In genomic region chr20:1466211-1467081, GRCh38 we compare ENCODE assay signal across 8 cellular contexts.
DNase-seq lines count a peak whose midpoint lies in the region; ATAC-seq lines count a peak whose summit lies in the region.

TSS of gene NSFL1C (minus strand) at chr20:1466849. CDS start at chr20:1466824, 25 bp downstream.

- peak within 1 kb of the TSS; percentile 83 for H3K4me3 Mint-ChIP-seq in memory B cell

- peaks cover 2% of the 10 kb centered on the region for H3K36me3 Mint-ChIP-seq in memory B cell

- peak within 1 kb of the TSS; percentile 87 for H3K27ac ChIP-seq in effector memory CD4-positive, alpha-beta T cell (ENCODE audit: insufficient read depth, low read length, poor library complexity, severe bottlenecking)

- H3K4me1 ChIP-seq in effector memory CD4-positive, alpha-beta T cell (ENCODE audit: control insufficient read depth, insufficient read depth, low read length, poor library complexity, severe bottlenecking), result peaks cover 22% of the 10 kb centered on the region

- H3K9me3 Mint-ChIP-seq in memory B cell, result no peaks in the 10 kb centered on the region

- peaks cover 14% of the 10 kb centered on the region for H3K36me3 ChIP-seq in effector memory CD4-positive, alpha-beta T cell (ENCODE audit: control insufficient read depth, insufficient read depth, low read length)

- peak within 1 kb of the TSS; percentile 78 for H3K27ac Mint-ChIP-seq in memory B cell

- no peaks in the 10 kb centered on the region for H3K27me3 ChIP-seq in effector memory CD4-positive, alpha-beta T cell (replicated peaks; ENCODE audit: control insufficient read depth, insufficient read depth, low read length, poor library complexity, severe bottlenecking)

- H3K27me3 Mint-ChIP-seq in memory B cell, result no peaks in the 10 kb centered on the region

- H3K9me3 ChIP-seq in effector memory CD4-positive, alpha-beta T cell (ENCODE audit: control insufficient read depth, low read length), result no peaks in the 10 kb centered on the region

- ATAC-seq in GM19467 (IDR thresholded peaks at IDR 0.05; ENCODE audit: unreplicated experiment), result peak; percentile 84
- peak; percentile 88 for ATAC-seq in memory B cell (ENCODE audit: low read depth)

- DNase-seq in CMK (ENCODE audit: low read depth), result peak; percentile 96
- DNase-seq in HS-5 (ENCODE audit: low read depth), result peak; percentile 65
- peak; percentile 71 for DNase-seq in NK-92 (lab: John Stamatoyannopoulos, UW; ENCODE audit: unreplicated experiment)
- DNase-seq in activated CD8-positive, alpha-beta memory T cell treated with anti-CD3 and anti-CD28 coated beads for 24 hours, result peak; percentile 99
- peak; percentile 94 to 95 (median 94) for DNase-seq in effector memory CD4-positive, alpha-beta T cell
- DNase-seq in memory B cell (ENCODE audit: low spot score in 2 of 2), result peak; percentile 98 to 99
- DNase-seq in stimulated activated CD8-positive, alpha-beta memory T cell treated with anti-CD3 and anti-CD28 coated beads, Interleukin-12 subunit alpha, Interleukin-12 subunit beta, amount 100 ng/mL, for 24 hours (ENCODE audit: extremely low read depth), result peak; percentile 88

- peak within 1 kb of the TSS; percentile 95 for H3K4me3 ChIP-seq in effector memory CD4-positive, alpha-beta T cell (ENCODE audit: insufficient read depth, low read depth, low read length, poor library complexity, severe bottlenecking)

- peaks cover 42% of the 10 kb centered on the region for H3K4me1 Mint-ChIP-seq in memory B cell

Comparison
In these comparisons a context has a peak if more than half of its experiments do, and no peak if none do; other contexts are left out.
1. Peak in every context shown above with its lines: DNase-seq, ATAC-seq, H3K4me3 ChIP-seq and H3K27ac ChIP-seq.